Comparison of ENCODE assay signal across 34 cellular contexts in the genomic region with DNA sequence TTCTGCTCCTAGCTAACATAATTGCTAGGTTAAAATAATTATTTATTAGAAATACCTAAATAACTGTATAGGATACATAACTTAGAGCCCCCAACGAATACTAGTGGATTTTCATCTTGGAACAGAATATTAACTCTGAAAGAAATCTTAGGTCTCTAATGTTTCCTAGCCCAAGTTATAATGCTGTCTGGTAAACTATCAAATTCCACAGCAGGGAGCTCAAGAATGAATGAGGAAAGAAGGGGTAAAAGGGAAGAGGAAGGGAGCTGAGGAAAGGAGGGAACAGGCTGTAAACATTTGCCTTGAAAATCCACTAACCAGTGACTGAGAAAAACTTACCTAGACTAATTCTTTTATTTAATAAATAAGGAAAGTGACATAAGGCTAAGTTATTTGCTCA.
"Had no signal": no experiment of that assay in that cellular context is flagged by ENCODE, and none has a peak within 500 bp of the region (broad histone marks: within the 10 kb centered on the region; RNA-seq: fewer than 3 reads in every experiment).

No MANE protein-coding gene starts in this region.

- H3K27me3 ChIP-seq: MG63 had no signal

- DNase-seq: Karpas-422, Kasumi-1, MG63, MM.1S, MV-4-11, NCI-H1048, NCI-H1092, NCI-H1092 treated with DMSO at 0.1 percent for 48 hours, NCI-H1105, NCI-H1105 treated with DMSO at 0.1 percent for 48 hours, NCI-H1417, NCI-H1417 treated with DMSO at 0.1 percent for 48 hours, NCI-H1436, NCI-H1436 treated with DMSO at 0.1 percent for 48 hours, NCI-H146, NCI-H1694, NCI-H1694 treated with DMSO at 0.1 percent for 48 hours, NCI-H187, NCI-H187 treated with DMSO at 0.1 percent for 48 hours, NCI-H1930, NCI-H2029, NCI-H2029 treated with DMSO at 0.1 percent for 48 hours, NCI-H2081, NCI-H2081 treated with DMSO at 0.1 percent for 48 hours, NCI-H2107, NCI-H2171, NCI-H2227 treated with DMSO at 0.1 percent for 48 hours, NCI-H226, NCI-H345, NCI-H446, NCI-H446 treated with DMSO at 0.1 percent for 48 hours, NCI-H510A, NCI-H510A treated with DMSO at 0.1 percent for 48 hours, NCI-H524 had no signal

- H3K4me3 ChIP-seq: MG63 had no signal

- H3K9me3 ChIP-seq: MG63 had no signal
